Comparison of ENCODE assay signal across 15 cellular contexts in genomic region chr6:166257911-166258318, GRCh38.
DNase-seq lines count a peak whose midpoint lies in the region; ATAC-seq lines count a peak whose summit lies in the region.
"Had no signal": no experiment of that assay in that cellular context is flagged by ENCODE, and none has a peak within 500 bp of the region (broad histone marks: within the 10 kb centered on the region; RNA-seq: fewer than 3 reads in every experiment).

No MANE protein-coding gene starts in this region.

- H3K27me3 Mint-ChIP-seq in effector memory CD8-positive, alpha-beta T cell: peaks cover 0 to 31% of the 10 kb centered on the region in 2 donors

- DNase-seq in activated CD4-positive, CD25-positive, alpha-beta regulatory T cell treated with anti-CD3 and anti-CD28 coated beads, Interleukin-2, amount 50 U/mL, for 72 hours: no peak
- peak; percentile 63 for DNase-seq in activated CD4-positive, alpha-beta T cell treated with anti-CD3 and anti-CD28 coated beads for 48 hours
- no peak for DNase-seq in effector memory CD8-positive, alpha-beta T cell
- peak in 2 of 3 experiments; percentile 49 to 51 for DNase-seq in stimulated activated CD4-positive, alpha-beta T cell treated with anti-CD3 and anti-CD28 coated beads, TNF-alpha, amount 100 ng/mL, for 4 hours (ENCODE audit: low read depth in 3 of 3)
- no peak for DNase-seq in NCI-H510A treated with DMSO at 0.1 percent for 48 hours (lab: John Stamatoyannopoulos, UW)
- DNase-seq in HPDE6-E6E7 (ENCODE audit: extremely low spot score): no peak
- no peak for DNase-seq in T1000 (lab: John Stamatoyannopoulos, UW)
- DNase-seq: amniotic stem cell, DMS153, NCI-H1417 treated with DMSO at 0.1 percent for 48 hours, NCI-H526 treated with DMSO at 0.1 percent for 48 hours, ovary, SJCRH30 had no signal

- peaks cover 31 to 36% of the 10 kb centered on the region in 2 donors for H3K4me1 Mint-ChIP-seq in effector memory CD8-positive, alpha-beta T cell (ENCODE audit: low read depth in 2 of 2)

- H3K36me3 Mint-ChIP-seq in effector memory CD8-positive, alpha-beta T cell (ENCODE audit: insufficient read depth): peaks cover 9% of the 10 kb centered on the region

- H3K27ac Mint-ChIP-seq in effector memory CD8-positive, alpha-beta T cell: peak overlapping the region; percentile 95 to 96

- ATAC-seq in activated CD4-positive, CD25-positive, alpha-beta regulatory T cell treated with anti-CD3 and anti-CD28 coated beads, Interleukin-2, amount 50 U/mL, for 24 hours: peak; percentile 84
- peak; percentile 36 for ATAC-seq in effector memory CD8-positive, alpha-beta T cell (replicated peaks)
- ATAC-seq: A549 had no signal

- peak overlapping the region; percentile 80 to 83 for H3K4me3 Mint-ChIP-seq in effector memory CD8-positive, alpha-beta T cell

- no peaks in the 10 kb centered on the region for H3K9me3 Mint-ChIP-seq in effector memory CD8-positive, alpha-beta T cell

Comparison
In these comparisons a context has a peak if more than half of its experiments do, and no peak if none do; other contexts are left out.
1. DNase-seq: peak in activated CD4-positive, alpha-beta T cell treated with anti-CD3 and anti-CD28 coated beads for 48 hours (single experiment) and stimulated activated CD4-positive, alpha-beta T cell treated with anti-CD3 and anti-CD28 coated beads, TNF-alpha, amount 100 ng/mL, for 4 hours (2 of 3); none in activated CD4-positive, CD25-positive, alpha-beta regulatory T cell treated with anti-CD3 and anti-CD28 coated beads, Interleukin-2, amount 50 U/mL, for 72 hours (single experiment), effector memory CD8-positive, alpha-beta T cell (0 of 3), NCI-H510A treated with DMSO at 0.1 percent for 48 hours (single experiment), HPDE6-E6E7 (single experiment) and T1000 (single experiment).